ENCODE assay signal across 23 cellular contexts in genomic region chr12:4212845-4213244, GRCh38.
"Had no signal": no experiment of that assay in that cellular context is flagged by ENCODE, and none has a peak within 500 bp of the region (broad histone marks: within the 10 kb centered on the region; RNA-seq: fewer than 3 reads in every experiment).

No MANE protein-coding gene starts in this region.

- H3K4me1 ChIP-seq: SJSA1 had no signal

- DNase-seq: Kasumi-1, MM.1S, NCI-H1092 treated with DMSO at 0.1 percent for 48 hours, NCI-H1436, NCI-H187, NCI-H2029, NCI-H2081 treated with DMSO at 0.1 percent for 48 hours, NCI-H2171, NCI-H226, NCI-H446, NCI-H510A, NCI-H524 treated with DMSO at 0.1 percent for 48 hours, NCI-H69, NCI-H774, Right ventricle myocardium superior, RPMI8226, SIG-M5 had no signal

- H3K27ac ChIP-seq: HL-60, KMS-11, SJSA1, SK-N-MC had no signal

- ATAC-seq: K562 had no signal

- H3K4me3 Mint-ChIP-seq: IgD-negative memory B cell had no signal

- H3K27me3 ChIP-seq: SJSA1 had no signal

- H3K4me2 ChIP-seq: KMS-11 had no signal

- H3K27ac Mint-ChIP-seq: IgD-negative memory B cell had no signal

- H3K9me3 ChIP-seq: SJSA1 had no signal

- H3K9me3 Mint-ChIP-seq: IgD-negative memory B cell had no signal

- H3K27me3 Mint-ChIP-seq: IgD-negative memory B cell had no signal

- H3K36me3 Mint-ChIP-seq: IgD-negative memory B cell had no signal

- H3K4me3 ChIP-seq: K562, SJSA1, SK-N-MC had no signal

- H3K36me3 ChIP-seq: SJSA1 had no signal
